In the genomic region with DNA sequence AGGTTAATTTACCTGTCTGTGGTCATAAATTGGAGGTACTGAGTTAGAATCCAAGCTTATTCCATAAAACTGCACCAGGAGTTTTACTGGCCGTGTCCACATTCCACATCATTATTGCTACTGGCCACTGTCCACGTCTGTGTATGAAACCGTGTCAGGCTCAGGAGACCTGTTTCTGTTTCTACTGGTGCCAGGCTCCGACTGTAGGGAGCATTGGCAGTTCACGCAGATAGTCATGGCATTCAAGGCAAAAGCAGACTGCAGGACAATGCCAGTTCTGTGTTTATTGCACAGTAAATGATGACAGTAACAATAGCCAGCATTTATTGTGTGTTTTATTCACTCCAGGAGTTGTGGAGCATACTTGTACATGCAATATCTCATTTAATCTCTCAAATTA, we compare ENCODE assay signal across 13 cellular contexts. TPM values are rescaled to one million over a fixed set of nuclear protein-coding genes. Genes with fewer than 3 reads are reported as not detected.
A peak's percentile ranks its signal among the peaks of the same experiment; 100 is the strongest.
DNase-seq lines count a peak whose midpoint lies in the region; ATAC-seq and TF ChIP-seq lines count a peak whose summit lies in the region.
"Had no signal": no experiment of that assay in that cellular context is flagged by ENCODE, and none has a peak within 500 bp of the region (broad histone marks: within the 10 kb centered on the region; RNA-seq: fewer than 3 reads in every experiment).

No MANE protein-coding gene starts in this region.

- DNase-seq in breast epithelium (ENCODE audit: low spot score in 2 of 2) (no peak), MCF 10A (ENCODE audit: unreplicated experiment) (no peak), esophagus muscularis mucosa (ENCODE audit: extremely low spot score) (peak; percentile 88), mucosa of descending colon (no peak), uterus (no peak)
- no peak for DNase-seq in stimulated activated naive CD4-positive, alpha-beta T cell treated with Interleukin-2 at 50 U/mL for 16 hours (lab: John Stamatoyannopoulos, UW)
- DNase-seq: colonic mucosa, NCI-H345, psoas muscle, T-cell had no signal

- H3K36me3 ChIP-seq in breast epithelium (no peaks in the 10 kb centered on the region), esophagus muscularis mucosa (no peaks in the 10 kb centered on the region), mucosa of descending colon (ENCODE audit: low read depth) (no peaks in the 10 kb centered on the region), uterus (no peaks in the 10 kb centered on the region)
- H3K36me3 ChIP-seq: colonic mucosa had no signal

- H3K36me3 Mint-ChIP-seq in MCF 10A (ENCODE audit: insufficient read depth, unreplicated experiment): no peaks in the 10 kb centered on the region

- H3K4me1 Mint-ChIP-seq in MCF 10A (ENCODE audit: insufficient read depth, unreplicated experiment): peaks cover 35% of the 10 kb centered on the region

- CTCF ChIA-PET in MCF 10A (lab: Yijun Ruan, JAX): interaction anchor here (0.6 to 1.6 kb wide), 4 partner anchors 14 to 116 kb away, joined by 3 to 9 read pairs (median 4); no protein-coding TSS in a partner anchor

- H3K27ac ChIP-seq in breast epithelium (peak overlapping the region; percentile 18 to 58), esophagus muscularis mucosa (replicated peaks in 1 of 4) (peak overlapping the region in 3 of 4 donors; percentile 17 to 39 (median 18)), uterus (peak overlapping the region; percentile 1 to 64)
- H3K27ac ChIP-seq: 22Rv1, colonic mucosa, psoas muscle had no signal

- TF ChIP-seq POLR2A in breast epithelium (IDR thresholded peaks at IDR 0.05) (no peak), esophagus muscularis mucosa (IDR thresholded peaks at IDR 0.05; ENCODE audit: low read depth) (no peak), uterus (IDR thresholded peaks at IDR 0.05) (no peak)

- TF ChIP-seq EP300 in esophagus muscularis mucosa (IDR thresholded peaks at IDR 0.05): no peak

- H3K27me3 ChIP-seq in breast epithelium: no peaks in the 10 kb centered on the region
- H3K27me3 ChIP-seq in esophagus muscularis mucosa: no peaks in the 10 kb centered on the region
- H3K27me3 ChIP-seq in uterus: no peaks in the 10 kb centered on the region
- H3K27me3 ChIP-seq: colonic mucosa had no signal

- TF ChIP-seq CTCF in breast epithelium (IDR thresholded peaks at IDR 0.05) (no peak), MCF 10A (IDR thresholded peaks at IDR 0.05; ENCODE audit: unreplicated experiment) (no peak), esophagus muscularis mucosa (IDR thresholded peaks at IDR 0.05) (no peak), mucosa of descending colon (IDR thresholded peaks at IDR 0.05) (no peak), uterus (IDR thresholded peaks at IDR 0.05) (no peak)

- intact Hi-C loops in breast epithelium (cut with DNase I; ENCODE audit: low total_unique reads) (no loop called here), MCF 10A (cut with micrococcal nuclease) (no loop called here), esophagus muscularis mucosa (cut with DNase I) (no loop called here), mucosa of descending colon (cut with DNase I, micrococcal nuclease) (no loop called here), uterus (cut with DNase I; ENCODE audit: low total_unique reads) (no loop called here)

- H3K4me1 ChIP-seq in breast epithelium: peaks cover 0 to 2% of the 10 kb centered on the region in 2 donors
- H3K4me1 ChIP-seq in esophagus muscularis mucosa: peaks cover 59 to 71% (median 68%) of the 10 kb centered on the region in 4 donors
- H3K4me1 ChIP-seq in mucosa of descending colon (ENCODE audit: low read depth): peaks cover 11% of the 10 kb centered on the region
- peaks cover 0 to 7% of the 10 kb centered on the region in 2 donors for H3K4me1 ChIP-seq in uterus
- H3K4me1 ChIP-seq: colonic mucosa had no signal

- no peaks in the 10 kb centered on the region for H3K9me3 Mint-ChIP-seq in MCF 10A (ENCODE audit: unreplicated experiment)
- H3K9me3 Mint-ChIP-seq: T-cell had no signal

- H3K4me3 ChIP-seq in breast epithelium: peak overlapping the region in 1 of 3 donors; percentile 37
- peak overlapping the region in 1 of 4 donors; percentile 7 for H3K4me3 ChIP-seq in esophagus muscularis mucosa
- H3K4me3 ChIP-seq in mucosa of descending colon: no peak overlapping the region
- H3K4me3 ChIP-seq in uterus: no peak overlapping the region
- H3K4me3 ChIP-seq: colonic mucosa, psoas muscle had no signal

- POLR2A ChIA-PET in MCF 10A (lab: Yijun Ruan, JAX): interaction anchor here (0.8 to 2.3 kb wide), 12 partner anchors 8 to 88 kb away, joined by 3 to 14 read pairs (median 5); partner anchors contain the start of gene MAP4K4

- no TSS peak for BruUV-seq in MCF 10A (replicated peaks; lab: Mats Ljungman, UMichigan)

- 12% methylated on average over 4 of the region's 5 CpGs for WGBS in esophagus muscularis mucosa

- no peaks in the 10 kb centered on the region for H3K27me3 Mint-ChIP-seq in MCF 10A (ENCODE audit: insufficient read depth, unreplicated experiment)
- H3K27me3 Mint-ChIP-seq: T-cell had no signal

- H3K27ac Mint-ChIP-seq in MCF 10A (ENCODE audit: low read depth, unreplicated experiment): no peak overlapping the region

- H3K4me3 Mint-ChIP-seq in MCF 10A (ENCODE audit: unreplicated experiment): no peak overlapping the region

- peak; percentile 61 for ATAC-seq in mucosa of descending colon
- no peak for ATAC-seq in GM19397 (IDR thresholded peaks at IDR 0.05; ENCODE audit: unreplicated experiment)
- no peak for ATAC-seq in GM19035 (IDR thresholded peaks at IDR 0.05; ENCODE audit: unreplicated experiment)
- ATAC-seq: T-cell had no signal

- H3K9me3 ChIP-seq in breast epithelium (no peaks in the 10 kb centered on the region), esophagus muscularis mucosa (no peaks in the 10 kb centered on the region), mucosa of descending colon (no peaks in the 10 kb centered on the region), uterus (no peaks in the 10 kb centered on the region)
- H3K9me3 ChIP-seq: colonic mucosa, psoas muscle had no signal

RNA-seq across cellular contexts. Expression of gene MAP4K4, which starts 55.2 kb away (rescaled TPM):
- total RNA-seq in breast epithelium: 10 to 100 TPM; 62.1 to 89.1 (median 74.7) TPM
- 143 and 162 TPM in 2 replicates for total RNA-seq in MCF 10A (2022)
- total RNA-seq in esophagus muscularis mucosa: 10 to 100 TPM; 37.8 to 59.0 (median 51.7) TPM
- total RNA-seq in mucosa of descending colon: 10 to 100 TPM; 26.4 to 54.6 (median 34.2) TPM
- 10 to 100 TPM; 17.9 to 87.2 (median 55.4) TPM for total RNA-seq in uterus
